Comparison of ENCODE assay signal across 19 cellular contexts in the genomic region with DNA sequence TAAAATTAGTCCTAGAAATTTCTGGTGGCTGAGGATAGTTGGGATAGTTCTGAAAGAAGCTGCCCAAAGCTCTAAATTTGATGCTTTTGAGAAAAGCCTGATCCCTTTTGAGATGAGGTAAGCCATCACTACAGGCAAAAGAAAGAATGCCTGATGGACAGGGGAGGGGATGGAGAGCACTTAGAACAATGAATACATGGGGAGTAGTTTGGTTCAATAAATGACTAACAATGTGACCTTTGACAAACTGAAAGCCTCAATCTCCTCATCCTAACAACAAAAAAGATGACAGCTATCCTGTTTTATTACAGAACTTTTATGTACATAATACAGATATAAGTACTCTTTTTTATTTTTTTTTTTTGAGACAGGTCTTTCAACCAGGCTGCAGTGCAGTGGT.
"Had no signal": no experiment of that assay in that cellular context is flagged by ENCODE, and none has a peak within 500 bp of the region (broad histone marks: within the 10 kb centered on the region; RNA-seq: fewer than 3 reads in every experiment).

No MANE protein-coding gene starts in this region.

- H3K27me3 ChIP-seq: adrenal gland, cardiac muscle cell, esophagus muscularis mucosa, right lobe of liver had no signal

- H3K9me3 ChIP-seq: adrenal gland, esophagus muscularis mucosa, left ventricle myocardium inferior, right lobe of liver, thoracic aorta had no signal

- H3K4me3 Mint-ChIP-seq: activated CD4-positive, alpha-beta memory T cell treated with anti-CD3 and anti-CD28 coated beads for 36 hours; activated naive CD4-positive, alpha-beta T cell treated with anti-CD3 and anti-CD28 coated beads for 36 hours; naive thymus-derived CD8-positive, alpha-beta T cell had no signal

- DNase-seq: activated CD4-positive, alpha-beta memory T cell treated with anti-CD3 and anti-CD28 coated beads for 36 hours; activated CD4-positive, alpha-beta T cell treated with anti-CD3 and anti-CD28 coated beads for 1 hour; activated CD8-positive, alpha-beta memory T cell treated with anti-CD3 and anti-CD28 coated beads, Interleukin-2, amount 50 U/mL, for 4 hours; activated naive CD4-positive, alpha-beta T cell treated with anti-CD3 and anti-CD28 coated beads for 36 hours; adrenal gland; hippocampal formation; left ventricle myocardium inferior; naive thymus-derived CD8-positive, alpha-beta T cell; occipital lobe; right lobe of liver; T-helper 1 cell; T1000 had no signal

- H3K27ac Mint-ChIP-seq: activated CD4-positive, alpha-beta memory T cell treated with anti-CD3 and anti-CD28 coated beads for 36 hours; activated naive CD4-positive, alpha-beta T cell treated with anti-CD3 and anti-CD28 coated beads for 36 hours had no signal

- H3K27ac ChIP-seq: adrenal gland, cardiac muscle cell, esophagus muscularis mucosa, left ventricle myocardium inferior, right lobe of liver, SK-N-MC, thoracic aorta had no signal

- ATAC-seq: naive thymus-derived CD8-positive, alpha-beta T cell had no signal

- H3K27me3 Mint-ChIP-seq: activated CD4-positive, alpha-beta memory T cell treated with anti-CD3 and anti-CD28 coated beads for 36 hours; naive thymus-derived CD8-positive, alpha-beta T cell had no signal

- H3K9me3 Mint-ChIP-seq: activated CD4-positive, alpha-beta memory T cell treated with anti-CD3 and anti-CD28 coated beads for 36 hours; activated naive CD4-positive, alpha-beta T cell treated with anti-CD3 and anti-CD28 coated beads for 36 hours; naive thymus-derived CD8-positive, alpha-beta T cell had no signal

- H3K4me3 ChIP-seq: adrenal gland, cardiac muscle cell, esophagus muscularis mucosa, left ventricle myocardium inferior, right lobe of liver, SK-N-MC, thoracic aorta had no signal

- H3K4me1 Mint-ChIP-seq: naive thymus-derived CD8-positive, alpha-beta T cell had no signal

- FAIRE-seq: colon, endometrium, keratinocyte had no signal
